In genomic region chr4:184250795-184251679, GRCh38 we compare ENCODE assay signal across 8 cellular contexts. TPM values are rescaled to one million over a fixed set of nuclear protein-coding genes. Genes with fewer than 3 reads are reported as not detected.
DNase-seq lines count a peak whose midpoint lies in the region; TF ChIP-seq lines count a peak whose summit lies in the region.

No MANE protein-coding gene starts in this region.

- no peaks in the 10 kb centered on the region for H3K36me3 ChIP-seq in HEK293 (ENCODE audit: control insufficient read depth in 2 of 2, insufficient read depth in 1 of 2, low read length in 2 of 2)

- peak; percentile 24; the same call in 1 of the 2 replicates for TF ChIP-seq CTCF in HEK293 (tag by site-specific recombination; IDR thresholded peaks at IDR 0.05)
- TF ChIP-seq CTCF in VCaP (conservative IDR thresholded peaks at IDR 0.05) = peak; percentile 88
- TF ChIP-seq CTCF in fibroblast of villous mesenchyme (IDR thresholded peaks at IDR 0.05; ENCODE audit: insufficient read depth, low read depth, low read length) = peak; percentile 62

- CTCF ChIA-PET in HEK293 (lab: Yijun Ruan, JAX) = interaction anchor here (0.6 to 1.9 kb wide), 6 partner anchors 14 to 125 kb away, joined by 3 to 9 read pairs (median 4); no protein-coding TSS in a partner anchor

- H3K27ac ChIP-seq in HEK293 (ENCODE audit: extremely low read depth, low read depth, low read length) (no peak overlapping the region), VCaP (no peak overlapping the region)

- H3K9me3 ChIP-seq in HEK293 (ENCODE audit: control insufficient read depth, insufficient read depth, low read depth, low read length) = no peaks in the 10 kb centered on the region

- DNase-seq in NCI-H510A treated with DMSO at 0.1 percent for 48 hours (lab: John Stamatoyannopoulos, UW) (peak; percentile 35), NCI-H510A (lab: John Stamatoyannopoulos, UW) (no peak), NCI-H2107 treated with DMSO at 0.1 percent for 48 hours (lab: John Stamatoyannopoulos, UW; ENCODE audit: unreplicated experiment) (peak; percentile 35), fibroblast of villous mesenchyme (ENCODE audit: low read depth) (peak; percentile 60), pons (ENCODE audit: low spot score) (peak; percentile 87), GOT3 (lab: John Stamatoyannopoulos, UW) (no peak)

- POLR2A ChIA-PET in HEK293 (lab: Yijun Ruan, JAX) = no interaction called here

- H3K4me1 ChIP-seq in HEK293 (ENCODE audit: control insufficient read depth, insufficient read depth, low read length) = no peaks in the 10 kb centered on the region

- no peak overlapping the region for H3K4me3 ChIP-seq in HEK293 (ENCODE audit: low read depth, low read length)
- no peak overlapping the region for H3K4me3 ChIP-seq in fibroblast of villous mesenchyme (ENCODE audit: low read depth, low read length)

TF ChIP-seq in HEK293, 187 proteins besides CTCF, POLR2A, EP300 and RAD21:
- TF ChIP-seq ZNF223 (tag by site-specific recombination; IDR thresholded peaks at IDR 0.05) = no peak
- TF ChIP-seq ZNF654 (tag by site-specific recombination; IDR thresholded peaks at IDR 0.05; ENCODE audit: low read depth) = peak; percentile 69

RNA-seq across cellular contexts. Expression of gene ENPP6, which starts 33.4 kb away (rescaled TPM):
- not detected in 2 replicates for total RNA-seq in fibroblast of villous mesenchyme

Comparison
In these comparisons a context has a peak if more than half of its experiments do, and no peak if none do; other contexts are left out.
1. DNase-seq: peak in NCI-H510A treated with DMSO at 0.1 percent for 48 hours (single experiment), NCI-H2107 treated with DMSO at 0.1 percent for 48 hours (single experiment), fibroblast of villous mesenchyme (single experiment) and pons (single experiment); none in NCI-H510A (single experiment) and GOT3 (single experiment).
2. CTCF ChIP-seq: peak in every context shown above with its lines; median percentile 88 in VCaP; 62 in fibroblast of villous mesenchyme; 24 in HEK293.